ENCODE assay signal across 12 cellular contexts in genomic region chr6:32164295-32164694, GRCh38. TPM values are rescaled to one million over a fixed set of nuclear protein-coding genes. Genes with fewer than 3 reads are reported as not detected.
DNase-seq lines count a peak whose midpoint lies in the region; ATAC-seq, FAIRE-seq and TF ChIP-seq lines count a peak whose summit lies in the region.
"Had no signal": no experiment of that assay in that cellular context is flagged by ENCODE, and none has a peak within 500 bp of the region (broad histone marks: within the 10 kb centered on the region; RNA-seq: fewer than 3 reads in every experiment).

TSS of gene EGFL8 (plus strand) at chr6:32164595. CDS start at chr6:32166166, 1,571 bp downstream.

- CTCF ChIA-PET in CD4-positive, alpha-beta T cell (lab: Charles Lee), result no interaction called here
- CTCF ChIA-PET in WTC11 (lab: Charles Lee), result interaction anchor here (0.6 to 5.1 kb wide), 8 partner anchors 10 to 1058 kb away, joined by 3 to 47 read pairs (median 5); partner anchors contain the start of genes ATF6B and FKBPL

- H3K27me3 ChIP-seq in CD4-positive, alpha-beta T cell (ENCODE audit: control insufficient read depth, insufficient read depth, low read length), result no peaks in the 10 kb centered on the region
- no peaks in the 10 kb centered on the region for H3K27me3 ChIP-seq in rectal smooth muscle tissue (ENCODE audit: control insufficient read depth, insufficient read depth, low read length)

- no peaks in the 10 kb centered on the region for H3K9me3 ChIP-seq in CD4-positive, alpha-beta T cell (ENCODE audit: control insufficient read depth, low read length)

- H3K9me3 Mint-ChIP-seq in CD4-positive, alpha-beta T cell, result no peaks in the 10 kb centered on the region
- H3K9me3 Mint-ChIP-seq in WTC11, result no peaks in the 10 kb centered on the region

- no peaks in the 10 kb centered on the region for H3K4me1 ChIP-seq in rectal smooth muscle tissue (ENCODE audit: control insufficient read depth, insufficient read depth, low read length)

- no peak within 1 kb of the TSS for H3K4me3 Mint-ChIP-seq in CD4-positive, alpha-beta T cell
- no peak within 1 kb of the TSS for H3K4me3 Mint-ChIP-seq in WTC11
- H3K4me3 Mint-ChIP-seq: activated naive CD8-positive, alpha-beta T cell had no signal

- H3K4me3 ChIP-seq in rectal smooth muscle tissue (ENCODE audit: low read length), result no peak within 1 kb of the TSS

- ATAC-seq in CD4-positive, alpha-beta T cell (ENCODE audit: poor library complexity), result no peak
- ATAC-seq in WTC11 (no peak), left colon (no peak), HG02763 (IDR thresholded peaks at IDR 0.05; ENCODE audit: unreplicated experiment) (no peak), HG02798 (IDR thresholded peaks at IDR 0.05; ENCODE audit: poor library complexity, unreplicated experiment) (no peak)

- H3K27ac Mint-ChIP-seq in CD4-positive, alpha-beta T cell, result no peak within 1 kb of the TSS
- peak within 1 kb of the TSS; percentile 12; the same call in 1 of the 2 replicates for H3K27ac Mint-ChIP-seq in WTC11
- H3K27ac Mint-ChIP-seq: activated naive CD8-positive, alpha-beta T cell had no signal

- H3K27me3 Mint-ChIP-seq in CD4-positive, alpha-beta T cell, result no peaks in the 10 kb centered on the region
- no peaks in the 10 kb centered on the region for H3K27me3 Mint-ChIP-seq in WTC11 (ENCODE audit: low read depth)
- H3K27me3 Mint-ChIP-seq: activated naive CD8-positive, alpha-beta T cell had no signal

- no peaks in the 10 kb centered on the region for H3K4me1 Mint-ChIP-seq in CD4-positive, alpha-beta T cell (ENCODE audit: low read depth)
- peaks cover 11% of the 10 kb centered on the region for H3K4me1 Mint-ChIP-seq in WTC11

- H3K9ac ChIP-seq in rectal smooth muscle tissue (ENCODE audit: low read length), result no peak within 1 kb of the TSS

- intact Hi-C loops in CD4-positive, alpha-beta T cell (cut with DNase I, micrococcal nuclease), result no loop called here
- intact Hi-C loops in left colon (cut with DNase I, micrococcal nuclease), result no loop called here

- TF ChIP-seq POLR2A in H54 (IDR thresholded peaks at IDR 0.05; ENCODE audit: low read depth, low read length), result no peak

- H3K36me3 ChIP-seq in rectal smooth muscle tissue (ENCODE audit: control insufficient read depth, insufficient read depth, low read length), result peaks cover 25% of the 10 kb centered on the region

- peaks cover 37% of the 10 kb centered on the region for H3K36me3 Mint-ChIP-seq in CD4-positive, alpha-beta T cell (ENCODE audit: low read depth)
- H3K36me3 Mint-ChIP-seq in WTC11, result peaks cover 23% of the 10 kb centered on the region

- no peak for FAIRE-seq in H54 (lab: Jason Lieb, UNC)

- DNase-seq in CD4-positive, alpha-beta T cell, result no peak
- no peak for DNase-seq in WTC11 (ENCODE audit: low spot score)
- no peak for DNase-seq in left colon
- no peak for DNase-seq in SIG-M5 (lab: John Stamatoyannopoulos, UW)
- no peak for DNase-seq in H54 (ENCODE audit: insufficient read length, low spot score)
- DNase-seq: activated CD4-positive, alpha-beta T cell treated with anti-CD3 and anti-CD28 coated beads, Interleukin-2, amount 50 U/mL, for 4 hours; GF-D8; NCI-H1105 had no signal

- TF ChIP-seq CTCF in CD4-positive, alpha-beta T cell (IDR thresholded peaks at IDR 0.05), result no peak
- no peak for TF ChIP-seq CTCF in WTC11 (IDR thresholded peaks at IDR 0.05)

- no peak within 1 kb of the TSS for H3K27ac ChIP-seq in CD4-positive, alpha-beta T cell (ENCODE audit: low read depth, low read length)
- peak within 1 kb of the TSS; percentile 61 for H3K27ac ChIP-seq in rectal smooth muscle tissue (ENCODE audit: low read depth, low read length)

- POLR2A ChIA-PET in CD4-positive, alpha-beta T cell (lab: Charles Lee), result interaction anchor here (0.8 to 1.1 kb wide), 3 partner anchors 10 to 28 kb away, joined by 3 read pairs; partner anchors contain the start of genes GPSM3 and PBX2
- POLR2A ChIA-PET in WTC11 (lab: Charles Lee), result no interaction called here

TF ChIP-seq in WTC11, 78 proteins besides CTCF, POLR2A, EP300 and RAD21:
- TF ChIP-seq NR3C1 (CRISPR knock-in tag; conservative IDR thresholded peaks at IDR 0.05; ENCODE audit: low read depth) (no peak), OVOL2 (CRISPR knock-in tag; IDR thresholded peaks at IDR 0.05; ENCODE audit: borderline replicate concordance) (no peak), GRHL2 (CRISPR knock-in tag; IDR thresholded peaks at IDR 0.05; ENCODE audit: insufficient replicate concordance, severe bottlenecking) (no peak), CREM (CRISPR knock-in tag; IDR thresholded peaks at IDR 0.05) (no peak), NFE2L1 (CRISPR knock-in tag; IDR thresholded peaks at IDR 0.05) (no peak), TP53 (CRISPR knock-in tag; IDR thresholded peaks at IDR 0.05) (no peak), ZNF671 (CRISPR knock-in tag; IDR thresholded peaks at IDR 0.05) (no peak)

RNA-seq across cellular contexts. Expression of gene EGFL8, which starts in this region (rescaled TPM):
- total RNA-seq in CD4-positive, alpha-beta T cell, result 10 to 100 TPM; 13.1 to 13.8 TPM
- total RNA-seq in WTC11 (2021) (15.7 to 17.5 TPM (median 17.4 TPM) in 3 replicates), left colon (10 to 100 TPM; 13.7 to 19.9 TPM)
